In the genomic region with DNA sequence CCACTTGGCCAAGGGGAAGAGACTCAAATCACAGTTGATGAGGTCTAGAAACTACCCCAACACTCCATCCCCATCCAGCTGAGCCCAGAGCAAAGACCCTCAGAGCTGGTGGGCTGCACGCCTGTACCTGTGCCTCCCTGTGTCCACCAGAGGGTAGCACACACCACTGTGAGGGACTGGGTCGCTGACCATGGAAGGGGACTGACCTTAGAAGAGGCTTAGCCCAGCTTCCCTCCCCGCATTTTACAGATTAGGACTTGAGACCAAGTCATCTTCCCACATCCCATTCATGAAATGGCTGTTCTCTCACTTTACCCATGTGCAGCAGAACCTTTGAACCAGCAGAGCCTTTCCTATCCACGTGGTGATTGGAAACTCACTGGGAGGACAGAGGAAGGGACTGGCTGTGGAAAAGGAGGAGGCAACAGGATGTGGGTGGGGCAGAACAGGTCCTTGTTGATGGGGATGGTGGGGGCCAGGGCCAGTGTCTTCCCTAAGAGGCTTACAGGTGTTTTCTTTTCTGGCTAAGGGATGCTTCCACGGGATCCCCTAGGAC, we compare ENCODE assay signal across 8 cellular contexts. TPM values are rescaled to one million over a fixed set of nuclear protein-coding genes. Genes with fewer than 3 reads are reported as not detected.
DNase-seq lines count a peak whose midpoint lies in the region; ATAC-seq and TF ChIP-seq lines count a peak whose summit lies in the region.

No MANE protein-coding gene starts in this region.

- H3K36me3 ChIP-seq in DND-41 (ENCODE audit: insufficient read depth, low read length): no peaks in the 10 kb centered on the region
- no peaks in the 10 kb centered on the region for H3K36me3 ChIP-seq in neuronal stem cell (replicated peaks in 1 of 2; ENCODE audit: control insufficient read depth in 2 of 2, insufficient read depth in 2 of 2, low read length in 2 of 2)

- no peak overlapping the region for H2BK5ac ChIP-seq in neuronal stem cell (ENCODE audit: low read length)

- H3K79me2 ChIP-seq in DND-41 (ENCODE audit: insufficient read depth, low read length): no peaks in the 10 kb centered on the region

- no peak overlapping the region for H2BK120ac ChIP-seq in neuronal stem cell (ENCODE audit: low read depth, low read length)

- H3K79me1 ChIP-seq in neuronal stem cell (ENCODE audit: low read depth, low read length): no peaks in the 10 kb centered on the region

- peak overlapping the region; percentile 82 for H2BK12ac ChIP-seq in neuronal stem cell (ENCODE audit: low read length)

- no peak overlapping the region for H2AFZ ChIP-seq in DND-41 (ENCODE audit: low read depth, low read length)
- peak overlapping the region; percentile 52 for H2AFZ ChIP-seq in neuronal stem cell (ENCODE audit: low read length)

- H3K27ac ChIP-seq in DND-41 (ENCODE audit: low read length): no peak overlapping the region
- no peak overlapping the region for H3K27ac ChIP-seq in neuronal stem cell (replicated peaks; ENCODE audit: low read length)
- no peak overlapping the region for H3K27ac ChIP-seq in caudate nucleus (ENCODE audit: low read depth, low read length)

- H4K91ac ChIP-seq in neuronal stem cell (ENCODE audit: low read depth, low read length, poor library complexity): no peak overlapping the region

- H3K4me1 ChIP-seq in DND-41 (ENCODE audit: insufficient read depth, low read length) (no peaks in the 10 kb centered on the region), neuronal stem cell (ENCODE audit: control insufficient read depth in 2 of 2, insufficient read depth in 1 of 2, low read depth in 1 of 2, low read length in 2 of 2) (peaks cover 4 to 14% of the 10 kb centered on the region in 2 donors)

- H4K8ac ChIP-seq in neuronal stem cell (ENCODE audit: low read depth, low read length): no peak overlapping the region

- no peaks in the 10 kb centered on the region for H3K9me3 ChIP-seq in DND-41 (ENCODE audit: insufficient read depth, low read length, severe bottlenecking)
- H3K9me3 ChIP-seq in neuronal stem cell (replicated peaks in 1 of 2; ENCODE audit: control insufficient read depth in 2 of 2, insufficient read depth in 1 of 2, low read depth in 1 of 2, low read length in 2 of 2): no peaks in the 10 kb centered on the region

- H3K23ac ChIP-seq in neuronal stem cell (ENCODE audit: low read depth, low read length, poor library complexity): no peak overlapping the region

- no peak overlapping the region for H3K18ac ChIP-seq in neuronal stem cell (ENCODE audit: low read length)

- peaks cover 26% of the 10 kb centered on the region for H4K20me1 ChIP-seq in DND-41 (ENCODE audit: insufficient read depth, low read length)

- ATAC-seq in DND-41 (ENCODE audit: insufficient read depth, low read depth) (peak; percentile 56; the same call in 1 of the 3 replicates), HG03045 (IDR thresholded peaks at IDR 0.05; ENCODE audit: unreplicated experiment) (no peak), GM19452 (IDR thresholded peaks at IDR 0.05; ENCODE audit: unreplicated experiment) (no peak)

- DNase-seq in DND-41 (peak; percentile 12), KBM-7 (peak; percentile 34), choroid plexus epithelial cell (ENCODE audit: low read depth) (peak; percentile 69), neuronal stem cell (ENCODE audit: low spot score) (peak; percentile 65), NCI-H187 (lab: John Stamatoyannopoulos, UW) (no peak), caudate nucleus (lab: John Stamatoyannopoulos, UW) (no peak)

- H3K4ac ChIP-seq in neuronal stem cell (ENCODE audit: low read length): no peak overlapping the region

- H3K27me3 ChIP-seq in DND-41 (ENCODE audit: insufficient read depth, low read length, poor library complexity) (peaks cover 16% of the 10 kb centered on the region), neuronal stem cell (ENCODE audit: control insufficient read depth in 3 of 3, insufficient read depth in 3 of 3, low read depth in 1 of 3, low read length in 3 of 3) (peaks cover 9 to 40% (median 34%) of the 10 kb centered on the region in 3 experiments)

- in situ Hi-C loops in KBM-7 (cut with MboI; ENCODE audit: low pct_unique_long_range_greater_than_20kb, low sequenced_read_pairs): no loop called here

- H2BK15ac ChIP-seq in neuronal stem cell (ENCODE audit: low read length): no peak overlapping the region

- H3K4me2 ChIP-seq in DND-41 (ENCODE audit: insufficient read depth, low read length) (no peak overlapping the region), neuronal stem cell (ENCODE audit: insufficient read depth, low read length, poor library complexity, severe bottlenecking) (no peak overlapping the region)

- H3K14ac ChIP-seq in neuronal stem cell (ENCODE audit: low read length): peak overlapping the region; percentile 72

- WGBS in neuronal stem cell (ENCODE audit: extremely low coverage in 2 of 2, insufficient read length in 2 of 2, insufficient replicate concordance in 1 of 2), 2 donors: no CpG with 5 or more reads among the region's 5 CpGs

- H2AK5ac ChIP-seq in neuronal stem cell (ENCODE audit: low read depth, low read length): peak overlapping the region; percentile 42

- TF ChIP-seq CTCF in DND-41 (IDR thresholded peaks at IDR 0.05; ENCODE audit: borderline replicate concordance, extremely low read depth, low read length, poor library complexity, severe bottlenecking) (peak; percentile 74), choroid plexus epithelial cell (conservative IDR thresholded peaks at IDR 0.05; ENCODE audit: low read depth, low read length) (peak; percentile 98)

- H3K4me3 ChIP-seq in DND-41 (ENCODE audit: low read depth in 1 of 2, low read length in 2 of 2): no peak overlapping the region
- H3K4me3 ChIP-seq in choroid plexus epithelial cell (ENCODE audit: low read depth, low read length): no peak overlapping the region
- H3K4me3 ChIP-seq in neuronal stem cell (ENCODE audit: low read length in 2 of 2): no peak overlapping the region

- H3K9ac ChIP-seq in DND-41 (ENCODE audit: low read depth, low read length) (no peak overlapping the region), neuronal stem cell (ENCODE audit: low read depth, low read length, poor library complexity) (no peak overlapping the region)

RNA-seq across cellular contexts. Expression of gene CPXM1, which starts 44.3 kb away (rescaled TPM):
- 100 TPM for polyA plus RNA-seq in neuronal stem cell (2013, experiment 1 of 2)
- 97.5 TPM for polyA plus RNA-seq in neuronal stem cell (2013, experiment 2 of 2)

RNA-seq across cellular contexts. Expression of gene C20orf141, which starts 58.7 kb away (rescaled TPM):
- polyA plus RNA-seq in neuronal stem cell (2013, experiment 1 of 2): not detected
- polyA plus RNA-seq in neuronal stem cell (2013, experiment 2 of 2): not detected

Comparison
In these comparisons a context has a peak if more than half of its experiments do, and no peak if none do; other contexts are left out.
1. DNase-seq: peak in DND-41 (single experiment), KBM-7 (single experiment), choroid plexus epithelial cell (single experiment) and neuronal stem cell (single experiment); none in NCI-H187 (0 of 2) and caudate nucleus (0 of 61).